15 cellular contexts compared by ENCODE assay signal in genomic region chr16:9107025-9107970, GRCh38. TPM values are rescaled to one million over a fixed set of nuclear protein-coding genes. Genes with fewer than 3 reads are reported as not detected.
DNase-seq lines count a peak whose midpoint lies in the region; ATAC-seq and TF ChIP-seq lines count a peak whose summit lies in the region.
"Had no signal": no experiment of that assay in that cellular context is flagged by ENCODE, and none has a peak within 500 bp of the region (broad histone marks: within the 10 kb centered on the region; RNA-seq: fewer than 3 reads in every experiment).

No MANE protein-coding gene starts in this region.

- peaks cover 19% of the 10 kb centered on the region for H3K4me1 Mint-ChIP-seq in neural progenitor cell

- peaks cover 62 to 73% of the 10 kb centered on the region in 2 experiments for H3K36me3 ChIP-seq in SK-N-SH (replicated peaks in 1 of 2; ENCODE audit: control insufficient read depth in 1 of 2, insufficient read depth in 2 of 2, low read length in 1 of 2)
- peaks cover 19% of the 10 kb centered on the region for H3K36me3 ChIP-seq in neural progenitor cell
- no peaks in the 10 kb centered on the region for H3K36me3 ChIP-seq in uterus

- H3K27me3 Mint-ChIP-seq in neural progenitor cell (ENCODE audit: insufficient read depth, low read depth), result no peaks in the 10 kb centered on the region

- H3K4me3 ChIP-seq in SK-N-SH (ENCODE audit: low read depth in 2 of 2, low read length in 1 of 2) (no peak overlapping the region), choroid plexus epithelial cell (ENCODE audit: low read depth, low read length) (no peak overlapping the region), neural progenitor cell (no peak overlapping the region), uterus (no peak overlapping the region)
- H3K4me3 ChIP-seq: upper lobe of left lung had no signal

- peaks cover 45% of the 10 kb centered on the region for H3K36me3 Mint-ChIP-seq in neural progenitor cell

- no peaks in the 10 kb centered on the region for H3K27me3 ChIP-seq in SK-N-SH (ENCODE audit: insufficient read depth)
- no peaks in the 10 kb centered on the region for H3K27me3 ChIP-seq in neural progenitor cell
- no peaks in the 10 kb centered on the region for H3K27me3 ChIP-seq in uterus
- H3K27me3 ChIP-seq: upper lobe of left lung had no signal

- ATAC-seq in SK-N-SH treated with all-trans-retinoic acid at 6 μM for 48 hours (no peak), GM18868 (IDR thresholded peaks at IDR 0.05; ENCODE audit: unreplicated experiment) (no peak), GM18867 (IDR thresholded peaks at IDR 0.05; ENCODE audit: unreplicated experiment) (no peak)

- TF ChIP-seq EP300 in SK-N-SH (IDR thresholded peaks at IDR 0.05; ENCODE audit: borderline replicate concordance in 1 of 2, low read depth in 1 of 2, low read length in 1 of 2), result no peak

- H3K27ac ChIP-seq in SK-N-SH (ENCODE audit: low read depth in 2 of 2, low read length in 1 of 2) (no peak overlapping the region), neural progenitor cell (no peak overlapping the region), uterus (no peak overlapping the region)
- H3K27ac ChIP-seq: upper lobe of left lung had no signal

- no peak for DNase-seq in SK-N-SH
- peak; percentile 72 for DNase-seq in HCEC 1CT
- DNase-seq in choroid plexus epithelial cell (ENCODE audit: low read depth), result peak; percentile 55
- DNase-seq in neural progenitor cell (ENCODE audit: low spot score), result no peak
- DNase-seq in uterus, result no peak
- DNase-seq: 8988T; activated CD4-positive, alpha-beta T cell treated with anti-CD3 and anti-CD28 coated beads, Interleukin-2, amount 50 U/mL, for 4 hours; Karpas-422; NCI-H2081 treated with DMSO at 0.1 percent for 48 hours; NK-92 treated with Interleukin-12 subunit alpha and Interleukin-12 subunit beta, amount 100 ng/mL, for 24 hours; SW 1271; upper lobe of left lung had no signal

- no peak overlapping the region for H3K4me3 Mint-ChIP-seq in neural progenitor cell

- no peaks in the 10 kb centered on the region for H3K9me3 ChIP-seq in SK-N-SH
- H3K9me3 ChIP-seq in neural progenitor cell (ENCODE audit: low read depth), result no peaks in the 10 kb centered on the region
- no peaks in the 10 kb centered on the region for H3K9me3 ChIP-seq in uterus
- H3K9me3 ChIP-seq: upper lobe of left lung had no signal

- no peak for TF ChIP-seq POLR2A in uterus (IDR thresholded peaks at IDR 0.05)

- H2AFZ ChIP-seq in SK-N-SH (ENCODE audit: low read depth) (no peak overlapping the region), neural progenitor cell (replicated peaks) (no peak overlapping the region)

- POLR2A ChIA-PET in SK-N-SH (lab: Yijun Ruan, JAX), result no interaction called here

- H3K4me1 ChIP-seq in SK-N-SH (ENCODE audit: control insufficient read depth in 1 of 2, insufficient read depth in 2 of 2, low read depth in 1 of 2, low read length in 1 of 2), result peaks cover 17 to 30% of the 10 kb centered on the region in 2 experiments; a peak in 3 of 4 replicates
- H3K4me1 ChIP-seq in neural progenitor cell, result peaks cover 30% of the 10 kb centered on the region
- H3K4me1 ChIP-seq in uterus, result peaks cover 0 to 5% of the 10 kb centered on the region in 2 donors

- CTCF ChIA-PET in SK-N-SH (lab: Yijun Ruan, JAX), result interaction anchor here (2.2 kb wide), 1 partner anchor 9 kb away, joined by 4 read pairs; no protein-coding TSS in a partner anchor

- TF ChIP-seq CTCF in SK-N-SH (IDR thresholded peaks at IDR 0.05), result no peak
- TF ChIP-seq CTCF in choroid plexus epithelial cell (conservative IDR thresholded peaks at IDR 0.05; ENCODE audit: low read depth, low read length), result no peak
- TF ChIP-seq CTCF in neural progenitor cell (IDR thresholded peaks at IDR 0.05), result no peak
- TF ChIP-seq CTCF in uterus (IDR thresholded peaks at IDR 0.05), result no peak

- H3K9me3 Mint-ChIP-seq in neural progenitor cell, result no peaks in the 10 kb centered on the region

- H4K20me1 ChIP-seq in SK-N-SH (ENCODE audit: insufficient read depth), result peaks cover 100% of the 10 kb centered on the region
- H4K20me1 ChIP-seq in neural progenitor cell (ENCODE audit: low read depth), result peaks cover 100% of the 10 kb centered on the region

- peaks cover 100% of the 10 kb centered on the region for H3K79me2 ChIP-seq in SK-N-SH (ENCODE audit: insufficient read depth)
- H3K79me2 ChIP-seq in neural progenitor cell (ENCODE audit: low read depth), result peaks cover 100% of the 10 kb centered on the region

- no peak for TF ChIP-seq RAD21 in SK-N-SH (IDR thresholded peaks at IDR 0.05; ENCODE audit: low read length)

- no peak overlapping the region for H3K9ac ChIP-seq in SK-N-SH
- H3K9ac ChIP-seq in neural progenitor cell, result no peak overlapping the region

- 97% methylated on average over 9 of the region's 9 CpGs for WGBS in SK-N-SH (ENCODE audit: low lambda C conversion rate)

- H3F3A ChIP-seq in SK-N-SH (replicated peaks; ENCODE audit: insufficient read depth), result peaks cover 33% of the 10 kb centered on the region
- peaks cover 8% of the 10 kb centered on the region for H3F3A ChIP-seq in neural progenitor cell (ENCODE audit: low read depth)

- H3K4me2 ChIP-seq in SK-N-SH, result no peak overlapping the region
- no peak overlapping the region for H3K4me2 ChIP-seq in neural progenitor cell

- intact Hi-C loops in uterus (cut with DNase I; ENCODE audit: low total_unique reads), result no loop called here

- peak overlapping the region; percentile 22 for H3K27ac Mint-ChIP-seq in neural progenitor cell

- H3K9me2 ChIP-seq in SK-N-SH, result no peaks in the 10 kb centered on the region

TF ChIP-seq in SK-N-SH, 30 proteins besides CTCF, POLR2A, EP300 and RAD21:
- TF ChIP-seq TAF1 (IDR thresholded peaks at IDR 0.05; ENCODE audit: borderline replicate concordance, low read depth, low read length) (no peak), YY1 (IDR thresholded peaks at IDR 0.05; ENCODE audit: low read depth) (no peak), JUND (IDR thresholded peaks at IDR 0.05) (no peak), FOSL2 (IDR thresholded peaks at IDR 0.05; ENCODE audit: borderline replicate concordance, low read depth) (peak; percentile 24; the same call in 1 of the 2 replicates), RCOR1 (IDR thresholded peaks at IDR 0.05; ENCODE audit: low read length) (no peak)

TF ChIP-seq in SK-N-SH treated with all-trans-retinoic acid at 6 μM for 48 hours, 23 proteins besides CTCF, POLR2A, EP300 and RAD21 (continues in another document):
- TF ChIP-seq CREB5 (CRISPR knock-in tag; IDR thresholded peaks at IDR 0.05; ENCODE audit: low read depth), result no peak
- TF ChIP-seq CSDC2 (CRISPR knock-in tag; IDR thresholded peaks at IDR 0.05), result no peak
- no peak for TF ChIP-seq CSRNP3 (CRISPR knock-in tag; IDR thresholded peaks at IDR 0.05)
- TF ChIP-seq ZFP30 (CRISPR knock-in tag; IDR thresholded peaks at IDR 0.05), result no peak
- no peak for TF ChIP-seq BACH2 (CRISPR knock-in tag; IDR thresholded peaks at IDR 0.05; ENCODE audit: borderline replicate concordance)
- TF ChIP-seq ZNF8 (CRISPR knock-in tag; IDR thresholded peaks at IDR 0.05), result no peak
- TF ChIP-seq ZFP3 (CRISPR knock-in tag; IDR thresholded peaks at IDR 0.05), result no peak
- TF ChIP-seq ZNF70 (CRISPR knock-in tag; IDR thresholded peaks at IDR 0.05), result no peak
- TF ChIP-seq POU6F1 (CRISPR knock-in tag; IDR thresholded peaks at IDR 0.05; ENCODE audit: borderline replicate concordance, low read depth), result no peak
- TF ChIP-seq SNAI2 (CRISPR knock-in tag; IDR thresholded peaks at IDR 0.05), result no peak

RNA-seq across cellular contexts. Expression of gene HAPSTR1, which starts 15.9 kb away (rescaled TPM):
- polyA plus RNA-seq in SK-N-SH (2012; rRNA removed), result 7.0 and 8.6 TPM in 2 replicates
- polyA plus RNA-seq in SK-N-SH (2012; cell fraction: cytosol; rRNA removed), result 9.4 and 11.4 TPM in 2 replicates
- polyA plus RNA-seq in SK-N-SH (2012; cell fraction: nucleus; rRNA removed), result 10.2 and 13.8 TPM in 2 replicates
- 64.2 and 77.3 TPM in 2 replicates for total RNA-seq in neural progenitor cell (ENCODE audit: low replicate concordance)
- total RNA-seq in uterus, result 100 to 1,000 TPM in 1 of 4 donors, 10 to 100 TPM in 3; 16.1 to 113 (median 45.9) TPM

Comparison
In these comparisons a context has a peak if more than half of its experiments do, and no peak if none do; other contexts are left out.
1. DNase-seq: peak in HCEC 1CT (single experiment) and choroid plexus epithelial cell (single experiment); none in SK-N-SH (single experiment), neural progenitor cell (single experiment) and uterus (0 of 2).